28 cellular contexts compared by ENCODE assay signal in the genomic region with DNA sequence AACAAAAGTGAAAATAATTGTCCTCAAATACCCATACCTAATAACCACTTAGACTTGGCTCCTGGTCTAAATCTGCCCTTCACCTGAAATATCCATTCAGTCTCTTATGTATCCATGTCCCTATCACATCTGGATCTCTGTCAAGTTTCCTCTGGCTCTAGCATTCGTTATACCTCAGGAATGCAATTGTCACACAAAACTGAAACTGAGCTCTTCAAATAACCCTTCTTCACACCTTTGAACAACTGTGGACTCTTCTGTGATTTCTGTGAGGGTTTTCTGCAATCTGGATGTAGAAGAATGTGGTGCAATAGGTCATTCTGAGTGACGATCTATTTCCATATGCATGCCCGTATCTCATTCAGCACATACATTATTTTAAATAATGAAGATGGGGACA.
"Had no signal": no experiment of that assay in that cellular context is flagged by ENCODE, and none has a peak within 500 bp of the region (broad histone marks: within the 10 kb centered on the region; RNA-seq: fewer than 3 reads in every experiment).

No MANE protein-coding gene starts in this region.

- H3K27me3 Mint-ChIP-seq: effector memory CD8-positive, alpha-beta T cell; stimulated activated memory B cell treated with anti-CD40 and anti-IgM and Interleukin-4, amounts not matched to agents 10 μg/mL and 1 μg/mL and 100 μg/mL, for 72 hours; type B pancreatic cell had no signal

- ATAC-seq: effector memory CD8-positive, alpha-beta T cell; left lobe of liver; naive thymus-derived CD4-positive, alpha-beta T cell; psoas muscle; right cardiac atrium; stimulated activated memory B cell treated with anti-CD40 and anti-IgM and Interleukin-4, amounts not matched to agents 10 μg/mL and 1 μg/mL and 100 μg/mL, for 72 hours; stimulated activated naive CD8-positive, alpha-beta T cell treated with anti-CD3 and anti-CD28 coated beads, Interleukin-15, Interleukin-2, amounts not matched to agents 100 U/mL and 50 U/mL, for 24 hours had no signal

- DNase-seq: cortex of kidney; effector memory CD8-positive, alpha-beta T cell; erythroblast; esophagus squamous epithelium; foreskin melanocyte; glutamatergic neuron; heart right ventricle; hippocampal formation; islet precursor cell; mesenchymal stem cell; midbrain; naive thymus-derived CD4-positive, alpha-beta T cell; occipital lobe; ovary; posterior cingulate gyrus; psoas muscle; right cardiac atrium; spleen; stimulated activated CD4-positive, alpha-beta T cell treated with anti-CD3 and anti-CD28 coated beads, Interleukin-4, amount 100 ng/mL, for 4 hours; stimulated activated naive CD8-positive, alpha-beta T cell treated with anti-CD3 and anti-CD28 coated beads, Interleukin-15, Interleukin-2, amounts not matched to agents 100 U/mL and 50 U/mL, for 24 hours; substantia nigra; testis; tibial artery had no signal

- H3K4me1 ChIP-seq: esophagus squamous epithelium, psoas muscle, spleen, testis, tibial artery had no signal

- H3K4me3 ChIP-seq: esophagus squamous epithelium, heart right ventricle, ovary, psoas muscle, skin epidermis, spleen, testis, tibial artery had no signal

- H3K27ac Mint-ChIP-seq: effector memory CD8-positive, alpha-beta T cell; naive thymus-derived CD4-positive, alpha-beta T cell; stimulated activated memory B cell treated with anti-CD40 and anti-IgM and Interleukin-4, amounts not matched to agents 10 μg/mL and 1 μg/mL and 100 μg/mL, for 72 hours; type B pancreatic cell had no signal

- H3K4me3 Mint-ChIP-seq: effector memory CD8-positive, alpha-beta T cell; naive thymus-derived CD4-positive, alpha-beta T cell; stimulated activated memory B cell treated with anti-CD40 and anti-IgM and Interleukin-4, amounts not matched to agents 10 μg/mL and 1 μg/mL and 100 μg/mL, for 72 hours; type B pancreatic cell had no signal

- H3K9me3 Mint-ChIP-seq: effector memory CD8-positive, alpha-beta T cell; naive thymus-derived CD4-positive, alpha-beta T cell; stimulated activated memory B cell treated with anti-CD40 and anti-IgM and Interleukin-4, amounts not matched to agents 10 μg/mL and 1 μg/mL and 100 μg/mL, for 72 hours; type B pancreatic cell had no signal

- FAIRE-seq: endometrium had no signal

- H3K36me3 Mint-ChIP-seq: stimulated activated memory B cell treated with anti-CD40 and anti-IgM and Interleukin-4, amounts not matched to agents 10 μg/mL and 1 μg/mL and 100 μg/mL, for 72 hours; type B pancreatic cell had no signal

- H3K9me3 ChIP-seq: esophagus squamous epithelium, heart right ventricle, ovary, psoas muscle, spleen, testis, tibial artery had no signal

- H3K36me3 ChIP-seq: ovary, tibial artery had no signal

- H3K27me3 ChIP-seq: esophagus squamous epithelium, heart right ventricle, ovary, spleen, testis, tibial artery had no signal

- H3K27ac ChIP-seq: esophagus squamous epithelium, heart right ventricle, ovary, psoas muscle, skin epidermis, spleen, testis, tibial artery had no signal

- H3K4me1 Mint-ChIP-seq: stimulated activated memory B cell treated with anti-CD40 and anti-IgM and Interleukin-4, amounts not matched to agents 10 μg/mL and 1 μg/mL and 100 μg/mL, for 72 hours had no signal
